In genomic region chr7:1056006-1056784, GRCh38 we compare ENCODE assay signal across 13 cellular contexts. TPM values are rescaled to one million over a fixed set of nuclear protein-coding genes. Genes with fewer than 3 reads are reported as not detected.
DNase-seq lines count a peak whose midpoint lies in the region; ATAC-seq and TF ChIP-seq lines count a peak whose summit lies in the region.
"Had no signal": no experiment of that assay in that cellular context is flagged by ENCODE, and none has a peak within 500 bp of the region (broad histone marks: within the 10 kb centered on the region; RNA-seq: fewer than 3 reads in every experiment).

No MANE protein-coding gene starts in this region.

- no peak overlapping the region for H2AFZ ChIP-seq in neuronal stem cell (ENCODE audit: low read length)

- H3K79me1 ChIP-seq in neuronal stem cell (ENCODE audit: low read depth, low read length), result peaks cover 14% of the 10 kb centered on the region

- peak overlapping the region; percentile 47 for H3K14ac ChIP-seq in neuronal stem cell (ENCODE audit: low read length)

- no peaks in the 10 kb centered on the region for H3K27me3 Mint-ChIP-seq in endodermal cell (ENCODE audit: insufficient read depth)
- H3K27me3 Mint-ChIP-seq in CD8-positive, alpha-beta memory T cell, result no peaks in the 10 kb centered on the region
- H3K27me3 Mint-ChIP-seq: type B pancreatic cell had no signal

- 92 to 95% methylated on average over 15 to 33 of the region's 33 CpGs for WGBS in endodermal cell (ENCODE audit: insufficient coverage in 1 of 2, insufficient read length in 1 of 2), 2 experiments
- no CpG with 5 or more reads among the region's 33 CpGs for WGBS in neuronal stem cell (ENCODE audit: extremely low coverage in 2 of 2, insufficient read length in 2 of 2, insufficient replicate concordance in 1 of 2), 2 donors
- WGBS in aorta, 2 donors, result 90 to 92% methylated on average over 31 to 33 of the region's 33 CpGs

- H3K4ac ChIP-seq in neuronal stem cell (ENCODE audit: low read length), result peak overlapping the region; percentile 56

- H2BK120ac ChIP-seq in neuronal stem cell (ENCODE audit: low read depth, low read length), result no peak overlapping the region

- H3K4me2 ChIP-seq in BLaER1, result peak overlapping the region; percentile 100
- H3K4me2 ChIP-seq in neuronal stem cell (ENCODE audit: insufficient read depth, low read length, poor library complexity, severe bottlenecking), result no peak overlapping the region

- H3K4me3 ChIP-seq in BLaER1, result peak overlapping the region; percentile 73
- H3K4me3 ChIP-seq in HEK293 (ENCODE audit: low read depth, low read length), result no peak overlapping the region
- H3K4me3 ChIP-seq in endodermal cell (ENCODE audit: low read length), result no peak overlapping the region
- peak overlapping the region in 1 of 2 donors; percentile 54 for H3K4me3 ChIP-seq in neuronal stem cell (ENCODE audit: low read length in 2 of 2)
- H3K4me3 ChIP-seq in aorta (ENCODE audit: low read length in 2 of 2), result no peak overlapping the region
- H3K4me3 ChIP-seq in CD8-positive, alpha-beta memory T cell (ENCODE audit: low read length), result no peak overlapping the region

- DNase-seq in endodermal cell, result no peak
- DNase-seq in neuronal stem cell (ENCODE audit: low spot score), result no peak
- DNase-seq in aorta, result no peak
- no peak for DNase-seq in CD8-positive, alpha-beta memory T cell
- DNase-seq in NCI-H446 treated with DMSO at 0.1 percent for 48 hours (lab: John Stamatoyannopoulos, UW), result no peak
- DNase-seq: activated CD8-positive, alpha-beta T cell treated with anti-CD3 and anti-CD28 coated beads, Interleukin-2, amount 10 ng/mL, durations not matched to agents 7 days and 5 days; GOT3; NCI-H2171 had no signal

- H3K27me3 ChIP-seq in BLaER1, result no peaks in the 10 kb centered on the region
- no peaks in the 10 kb centered on the region for H3K27me3 ChIP-seq in endodermal cell (ENCODE audit: control insufficient read depth, insufficient read depth, low read length, poor library complexity, severe bottlenecking)
- H3K27me3 ChIP-seq in neuronal stem cell (ENCODE audit: control insufficient read depth in 3 of 3, insufficient read depth in 3 of 3, low read depth in 1 of 3, low read length in 3 of 3), result peaks cover 0 to 2% (median 0%) of the 10 kb centered on the region in 3 experiments
- H3K27me3 ChIP-seq in aorta (ENCODE audit: control insufficient read depth in 1 of 2, insufficient read depth in 2 of 2, low read length in 1 of 2), result no peaks in the 10 kb centered on the region
- H3K27me3 ChIP-seq in CD8-positive, alpha-beta memory T cell (ENCODE audit: insufficient read depth, low read length, poor library complexity, severe bottlenecking), result no peaks in the 10 kb centered on the region

- peak overlapping the region; percentile 91 for H2BK5ac ChIP-seq in neuronal stem cell (ENCODE audit: low read length)

- CTCF ChIA-PET in HEK293 (lab: Yijun Ruan, JAX), result interaction anchor here (0.7 to 1.7 kb wide), 2 partner anchors 63 to 87 kb away, joined by 4 to 5 read pairs; no protein-coding TSS in a partner anchor
- CTCF ChIA-PET in CD8-positive, alpha-beta memory T cell (lab: Charles Lee), result interaction anchor here (0.9 to 1.2 kb wide), 2 partner anchors 11 to 62 kb away, joined by 4 to 5 read pairs; partner anchors contain the start of gene GPR146

- peak overlapping the region; percentile 21 for H2BK15ac ChIP-seq in neuronal stem cell (ENCODE audit: low read length)

- ATAC-seq in HG02973 (IDR thresholded peaks at IDR 0.05; ENCODE audit: unreplicated experiment), result no peak
- no peak for ATAC-seq in aorta (ENCODE audit: low FRiP score)

- H3K4me1 ChIP-seq in BLaER1 (peaks cover 95% of the 10 kb centered on the region), HEK293 (ENCODE audit: control insufficient read depth, insufficient read depth, low read length) (no peaks in the 10 kb centered on the region), endodermal cell (ENCODE audit: control insufficient read depth, insufficient read depth, low read length) (peaks cover 16% of the 10 kb centered on the region), neuronal stem cell (ENCODE audit: control insufficient read depth in 2 of 2, insufficient read depth in 1 of 2, low read depth in 1 of 2, low read length in 2 of 2) (peaks cover 24 to 49% of the 10 kb centered on the region in 2 donors), aorta (ENCODE audit: control insufficient read depth in 1 of 2, insufficient read depth in 2 of 2, low read length in 2 of 2) (no peaks in the 10 kb centered on the region)
- H3K4me1 ChIP-seq in CD8-positive, alpha-beta memory T cell (ENCODE audit: insufficient read depth, low read length), result peaks cover 14% of the 10 kb centered on the region

- intact Hi-C loops in aorta (cut with DNase I), result no loop called here

- H4K8ac ChIP-seq in neuronal stem cell (ENCODE audit: low read depth, low read length), result no peak overlapping the region

- no peak overlapping the region for H3K27ac Mint-ChIP-seq in endodermal cell
- H3K27ac Mint-ChIP-seq in CD8-positive, alpha-beta memory T cell, result no peak overlapping the region
- H3K27ac Mint-ChIP-seq: mesothelial cell of epicardium, type B pancreatic cell had no signal

- no peak overlapping the region for H4K91ac ChIP-seq in neuronal stem cell (ENCODE audit: low read depth, low read length, poor library complexity)

- peak overlapping the region; percentile 84 for H2AK5ac ChIP-seq in neuronal stem cell (ENCODE audit: low read depth, low read length)

- no peak overlapping the region for H3K4me3 Mint-ChIP-seq in endodermal cell
- H3K4me3 Mint-ChIP-seq in CD8-positive, alpha-beta memory T cell, result no peak overlapping the region
- H3K4me3 Mint-ChIP-seq: mesothelial cell of epicardium, type B pancreatic cell had no signal

- H3K9me3 ChIP-seq in BLaER1, result no peaks in the 10 kb centered on the region
- no peaks in the 10 kb centered on the region for H3K9me3 ChIP-seq in HEK293 (ENCODE audit: control insufficient read depth, insufficient read depth, low read depth, low read length)
- no peaks in the 10 kb centered on the region for H3K9me3 ChIP-seq in endodermal cell (ENCODE audit: control insufficient read depth, low read length)
- H3K9me3 ChIP-seq in neuronal stem cell (replicated peaks in 1 of 2; ENCODE audit: control insufficient read depth in 2 of 2, insufficient read depth in 1 of 2, low read depth in 1 of 2, low read length in 2 of 2), result no peaks in the 10 kb centered on the region
- H3K9me3 ChIP-seq in aorta (ENCODE audit: control insufficient read depth, low read length), result no peaks in the 10 kb centered on the region
- H3K9me3 ChIP-seq in CD8-positive, alpha-beta memory T cell (ENCODE audit: low read length), result no peaks in the 10 kb centered on the region

- H2BK12ac ChIP-seq in neuronal stem cell (ENCODE audit: low read length), result peak overlapping the region; percentile 34

- H3K36me3 ChIP-seq in BLaER1 (peaks cover 16% of the 10 kb centered on the region), HEK293 (ENCODE audit: control insufficient read depth in 2 of 2, insufficient read depth in 1 of 2, low read length in 2 of 2) (peaks cover 0 to 7% of the 10 kb centered on the region in 2 experiments; a peak in 1 of 3 replicates), endodermal cell (ENCODE audit: control insufficient read depth, insufficient read depth, low read length) (no peaks in the 10 kb centered on the region), neuronal stem cell (replicated peaks in 1 of 2; ENCODE audit: control insufficient read depth in 2 of 2, insufficient read depth in 2 of 2, low read length in 2 of 2) (peaks cover 7 to 9% of the 10 kb centered on the region in 2 donors), aorta (ENCODE audit: control insufficient read depth in 1 of 2, insufficient read depth in 2 of 2, low read length in 1 of 2) (no peaks in the 10 kb centered on the region)
- no peaks in the 10 kb centered on the region for H3K36me3 ChIP-seq in CD8-positive, alpha-beta memory T cell (ENCODE audit: insufficient read depth, low read length)

- H3K4me1 Mint-ChIP-seq in endodermal cell, result peaks cover 6% of the 10 kb centered on the region
- H3K4me1 Mint-ChIP-seq in CD8-positive, alpha-beta memory T cell, result peaks cover 0 to 4% (median 4%) of the 10 kb centered on the region in 3 donors

- H3K27ac ChIP-seq in BLaER1, result peak overlapping the region; percentile 94
- no peak overlapping the region for H3K27ac ChIP-seq in HEK293 (ENCODE audit: extremely low read depth, low read depth, low read length)
- peak overlapping the region; percentile 38 for H3K27ac ChIP-seq in endodermal cell (ENCODE audit: low read depth, low read length)
- no peak overlapping the region for H3K27ac ChIP-seq in neuronal stem cell (replicated peaks; ENCODE audit: low read length)
- H3K27ac ChIP-seq in aorta (ENCODE audit: low read depth in 1 of 2, low read length in 2 of 2), result no peak overlapping the region
- no peak overlapping the region for H3K27ac ChIP-seq in CD8-positive, alpha-beta memory T cell (ENCODE audit: low read depth, low read length)

- peaks cover 9% of the 10 kb centered on the region for H3K36me3 Mint-ChIP-seq in endodermal cell (ENCODE audit: low read depth)
- peaks cover 0 to 2% (median 0%) of the 10 kb centered on the region in 3 donors for H3K36me3 Mint-ChIP-seq in CD8-positive, alpha-beta memory T cell

- TF ChIP-seq CTCF in HEK293 (tag by site-specific recombination; IDR thresholded peaks at IDR 0.05), result no peak
- no peak for TF ChIP-seq CTCF in endodermal cell (conservative IDR thresholded peaks at IDR 0.05)

- H3K9ac ChIP-seq in BLaER1 (peak overlapping the region; percentile 86), endodermal cell (ENCODE audit: extremely low read depth, low read length, poor library complexity, severe bottlenecking) (no peak overlapping the region), neuronal stem cell (ENCODE audit: low read depth, low read length, poor library complexity) (peak overlapping the region; percentile 75)

- H3K9me3 Mint-ChIP-seq in endodermal cell, result no peaks in the 10 kb centered on the region
- H3K9me3 Mint-ChIP-seq in CD8-positive, alpha-beta memory T cell, result no peaks in the 10 kb centered on the region
- H3K9me3 Mint-ChIP-seq: mesothelial cell of epicardium, type B pancreatic cell had no signal

- peak overlapping the region; percentile 77 for H3K18ac ChIP-seq in neuronal stem cell (ENCODE audit: low read length)

- peak overlapping the region; percentile 34 for H3K23ac ChIP-seq in neuronal stem cell (ENCODE audit: low read depth, low read length, poor library complexity)

- peaks cover 45% of the 10 kb centered on the region for H4K20me1 ChIP-seq in BLaER1

- POLR2A ChIA-PET in HEK293 (lab: Yijun Ruan, JAX), result no interaction called here
- POLR2A ChIA-PET in CD8-positive, alpha-beta memory T cell (lab: Charles Lee), result no interaction called here

RNA-seq across cellular contexts. Expression of gene GPR146, which starts 11.8 kb away (rescaled TPM):
- under 1 TPM; 0.66 to 0.75 TPM for total RNA-seq in endodermal cell
- 1.1 TPM for polyA plus RNA-seq in endodermal cell (2013, experiment 1 of 2)
- 1.7 TPM for polyA plus RNA-seq in endodermal cell (2013, experiment 2 of 2)
- 1.7 TPM for polyA plus RNA-seq in neuronal stem cell (2013, experiment 1 of 2)
- 1.5 TPM for polyA plus RNA-seq in neuronal stem cell (2013, experiment 2 of 2)
- 10 to 100 TPM; 17.4 to 44.2 TPM for total RNA-seq in aorta
- 1 to 10 TPM; 2.2 to 3.5 TPM for polyA plus RNA-seq in aorta
- total RNA-seq in CD8-positive, alpha-beta memory T cell, result under 1 TPM; 0.55 to 0.70 TPM
- 1.2 TPM for polyA plus RNA-seq in CD8-positive, alpha-beta memory T cell

RNA-seq across cellular contexts. Expression of gene GPER1, which starts 31.7 kb away (rescaled TPM):
- total RNA-seq in endodermal cell (under 1 TPM; 0.35 to 0.51 TPM), aorta (10 to 100 TPM in 1 of 2 donors, 1 to 10 TPM in 1; 4.5 to 11.2 TPM)
- 1.1 TPM for polyA plus RNA-seq in endodermal cell (2013, experiment 1 of 2)
- 0.91 TPM for polyA plus RNA-seq in endodermal cell (2013, experiment 2 of 2)
- polyA plus RNA-seq in neuronal stem cell (2013, experiment 1 of 2), result 0.63 TPM
- polyA plus RNA-seq in neuronal stem cell (2013, experiment 2 of 2), result 0.66 TPM
- polyA plus RNA-seq in aorta, result 1 to 10 TPM; 2.8 to 5.0 TPM
- not detected for total RNA-seq in CD8-positive, alpha-beta memory T cell
- 0.17 TPM for polyA plus RNA-seq in CD8-positive, alpha-beta memory T cell

Comparison
In these comparisons a context has a peak if more than half of its experiments do, and no peak if none do; other contexts are left out.
1. H3K27ac ChIP-seq: peak in BLaER1 (single experiment) and endodermal cell (single experiment); none in HEK293 (single experiment), neuronal stem cell (single experiment), aorta (0 of 2) and CD8-positive, alpha-beta memory T cell (single experiment).
2. RNA of gene GPR146, which starts 11.8 kb away (total RNA-seq): 17.4 to 44.2 TPM in aorta; 0.66 to 0.75 TPM in endodermal cell and 0.55 to 0.70 TPM in CD8-positive, alpha-beta memory T cell; every median in the first group is over 10 times any median in the second.